Comparison of ENCODE assay signal across 9 cellular contexts in genomic region chr7:158957921-158958471, GRCh38.
A peak's percentile ranks its signal among the peaks of the same experiment; 100 is the strongest.
DNase-seq lines count a peak whose midpoint lies in the region; FAIRE-seq and TF ChIP-seq lines count a peak whose summit lies in the region.
"Had no signal": no experiment of that assay in that cellular context is flagged by ENCODE, and none has a peak within 500 bp of the region (broad histone marks: within the 10 kb centered on the region; RNA-seq: fewer than 3 reads in every experiment).

No MANE protein-coding gene starts in this region.

- intact Hi-C loops in vagina (cut with DNase I): no loop called here

- no peak for FAIRE-seq in keratinocyte (lab: Jason Lieb, UNC)

- no peaks in the 10 kb centered on the region for H3K79me2 ChIP-seq in keratinocyte (ENCODE audit: control insufficient read depth, insufficient read depth, low read length)

- H3K27ac Mint-ChIP-seq in activated T-cell treated with anti-CD3 and anti-CD28 coated beads, Interleukin-2, amount 50 U/mL, for 24 hours: no peak overlapping the region

- peak; percentile 22 for DNase-seq in stimulated activated CD4-positive, alpha-beta T cell treated with anti-CD3 and anti-CD28 coated beads, Interleukin-12 subunit alpha, Interleukin-12 subunit beta, amount 100 ng/mL, for 4 hours
- DNase-seq in stimulated activated CD4-positive, alpha-beta T cell treated with anti-CD3 and anti-CD28 coated beads, Interleukin-2, amount 100 ng/mL, for 48 hours: no peak
- DNase-seq in NCI-H187 treated with DMSO at 0.1 percent for 48 hours (lab: John Stamatoyannopoulos, UW) (peak; percentile 78), keratinocyte (ENCODE audit: low read depth, low spot score) (no peak), vagina (ENCODE audit: extremely low spot score in 2 of 2) (no peak), AML-193 (lab: John Stamatoyannopoulos, UW) (no peak), Ammon's horn (ENCODE audit: low spot score) (no peak)
- DNase-seq in activated T-cell treated with anti-CD3 and anti-CD28 coated beads, Interleukin-2, amount 50 U/mL, for 24 hours: peak; percentile 49

- TF ChIP-seq CTCF in keratinocyte (optimal IDR thresholded peaks at IDR 0.05 in 1 of 3, IDR thresholded peaks at IDR 0.05 in 1 of 3, conservative IDR thresholded peaks at IDR 0.05 in 1 of 3; ENCODE audit: extremely low read depth in 1 of 3, insufficient read depth in 2 of 3, low read length in 3 of 3): peak in 1 of 3 experiments; percentile 9
- no peak for TF ChIP-seq CTCF in vagina (IDR thresholded peaks at IDR 0.05)

- H3K9me3 ChIP-seq in keratinocyte (ENCODE audit: control insufficient read depth, low read depth, low read length) (no peaks in the 10 kb centered on the region), vagina (no peaks in the 10 kb centered on the region)

- dilution Hi-C loops in keratinocyte (cut with MboI; ENCODE audit: extremely low pct_ligation_motif_present, low sequenced_read_pairs): no loop called here

- H3K9ac ChIP-seq in keratinocyte (ENCODE audit: control insufficient read depth, extremely low read depth, insufficient read depth, low read length): no peak overlapping the region

- H3K27me3 ChIP-seq in keratinocyte (ENCODE audit: control insufficient read depth, extremely low read depth, insufficient read depth, low read length): peaks cover 23% of the 10 kb centered on the region
- H3K27me3 ChIP-seq in vagina: no peaks in the 10 kb centered on the region

- peak overlapping the region; percentile 65 for H3K4me3 Mint-ChIP-seq in activated T-cell treated with anti-CD3 and anti-CD28 coated beads, Interleukin-2, amount 50 U/mL, for 24 hours
- H3K4me3 Mint-ChIP-seq: neural crest cell had no signal

- peak overlapping the region; percentile 87 for H3K4me2 ChIP-seq in keratinocyte (ENCODE audit: control insufficient read depth, extremely low read depth, insufficient read depth, low read depth, low read length)

- no peak overlapping the region for H2AFZ ChIP-seq in keratinocyte (ENCODE audit: control insufficient read depth, low read length)

- H3K27me3 Mint-ChIP-seq in activated T-cell treated with anti-CD3 and anti-CD28 coated beads, Interleukin-2, amount 50 U/mL, for 24 hours: peaks cover 13% of the 10 kb centered on the region

- peak overlapping the region; percentile 10 to 63 (median 35) for H3K4me3 ChIP-seq in keratinocyte (ENCODE audit: control insufficient read depth in 2 of 3, extremely low read depth in 1 of 3, insufficient read depth in 2 of 3, low read depth in 1 of 3, low read length in 3 of 3)
- H3K4me3 ChIP-seq in vagina: peak overlapping the region; percentile 1 to 6

- H3K9me3 Mint-ChIP-seq in activated T-cell treated with anti-CD3 and anti-CD28 coated beads, Interleukin-2, amount 50 U/mL, for 24 hours: no peaks in the 10 kb centered on the region
- H3K9me3 Mint-ChIP-seq: neural crest cell had no signal

- H3K9me1 ChIP-seq in keratinocyte (ENCODE audit: control insufficient read depth, extremely low read depth, insufficient read depth, low read length): no peaks in the 10 kb centered on the region

- no peak for TF ChIP-seq POLR2A in vagina (IDR thresholded peaks at IDR 0.05)

- no peak overlapping the region for H3K27ac ChIP-seq in keratinocyte (ENCODE audit: control insufficient read depth, insufficient read depth, low read length)
- H3K27ac ChIP-seq in vagina: no peak overlapping the region

- H4K20me1 ChIP-seq in keratinocyte (ENCODE audit: control insufficient read depth, extremely low read depth, insufficient read depth, low read length): no peaks in the 10 kb centered on the region

- H3K36me3 Mint-ChIP-seq in activated T-cell treated with anti-CD3 and anti-CD28 coated beads, Interleukin-2, amount 50 U/mL, for 24 hours (ENCODE audit: low read depth): no peaks in the 10 kb centered on the region

- H3K4me1 ChIP-seq in keratinocyte (ENCODE audit: control insufficient read depth, extremely low read depth, insufficient read depth, low read length) (peaks cover 11% of the 10 kb centered on the region), vagina (peaks cover 15% of the 10 kb centered on the region)

- H3K36me3 ChIP-seq in keratinocyte (ENCODE audit: control insufficient read depth in 2 of 2, extremely low read depth in 1 of 2, insufficient read depth in 2 of 2, low read length in 2 of 2) (no peaks in the 10 kb centered on the region), vagina (no peaks in the 10 kb centered on the region)

- H3K4me1 Mint-ChIP-seq in activated T-cell treated with anti-CD3 and anti-CD28 coated beads, Interleukin-2, amount 50 U/mL, for 24 hours (ENCODE audit: low read depth): peaks cover 13% of the 10 kb centered on the region
- H3K4me1 Mint-ChIP-seq: neural crest cell had no signal

Comparison
In these comparisons a context has a peak if more than half of its experiments do, and no peak if none do; other contexts are left out.
1. DNase-seq: peak in stimulated activated CD4-positive, alpha-beta T cell treated with anti-CD3 and anti-CD28 coated beads, Interleukin-12 subunit alpha, Interleukin-12 subunit beta, amount 100 ng/mL, for 4 hours (single experiment), NCI-H187 treated with DMSO at 0.1 percent for 48 hours (single experiment) and activated T-cell treated with anti-CD3 and anti-CD28 coated beads, Interleukin-2, amount 50 U/mL, for 24 hours (single experiment); none in stimulated activated CD4-positive, alpha-beta T cell treated with anti-CD3 and anti-CD28 coated beads, Interleukin-2, amount 100 ng/mL, for 48 hours (0 of 2), keratinocyte (single experiment), vagina (0 of 2), AML-193 (0 of 2) and Ammon's horn (single experiment).